Comparison of ENCODE assay signal across 20 cellular contexts in the genomic region with DNA sequence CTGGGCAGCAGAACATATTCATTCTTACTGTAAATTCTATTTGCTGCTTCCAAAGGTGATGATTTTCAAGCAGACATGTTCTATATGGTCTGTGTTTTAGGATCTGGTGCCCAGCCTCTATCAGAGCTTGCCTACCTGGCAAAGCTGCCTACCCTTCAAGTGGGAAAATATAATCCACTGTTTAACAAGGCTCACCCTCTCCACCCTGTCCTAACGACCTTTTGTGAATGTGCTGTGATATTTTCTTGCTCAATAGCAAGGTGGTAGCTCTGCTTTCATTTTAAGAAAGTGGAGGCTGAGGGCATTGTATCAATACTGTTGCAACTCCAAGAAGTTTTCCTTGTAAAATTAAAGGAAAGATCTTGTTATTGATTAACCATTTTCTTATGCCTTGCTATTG.
"Had no signal": no experiment of that assay in that cellular context is flagged by ENCODE, and none has a peak within 500 bp of the region (broad histone marks: within the 10 kb centered on the region; RNA-seq: fewer than 3 reads in every experiment).

No MANE protein-coding gene starts in this region.

- DNase-seq: activated CD4-positive, alpha-beta T cell treated with anti-CD3 and anti-CD28 coated beads, Interleukin-2, amount 10 ng/mL, durations not matched to agents 7 days and 5 days; activated CD8-positive, alpha-beta T cell treated with anti-CD3 and anti-CD28 coated beads, Interleukin-2, amount 10 ng/mL, durations not matched to agents 7 days and 5 days; activated effector memory CD4-positive, alpha-beta T cell treated with anti-CD3 and anti-CD28 coated beads, Interleukin-2, amount 50 U/mL, for 16 hours; activated T-cell treated with anti-CD3 and anti-CD28 coated beads, Interleukin-2, amount 50 U/mL, for 72 hours; erythroblast; foreskin melanocyte; left ventricle myocardium superior; mesenchymal stem cell; naive thymus-derived CD4-positive, alpha-beta T cell; ovary; sigmoid colon; stimulated activated CD4-positive, alpha-beta T cell treated with anti-CD3 and anti-CD28 coated beads, Interleukin-4, amount 100 ng/mL, for 24 hours; stomach; T-helper 1 cell; T-helper 9 cell; trophoblast cell had no signal

- H3K9me3 ChIP-seq: ascending aorta, ovary, sigmoid colon, stomach had no signal

- H3K4me3 Mint-ChIP-seq: activated CD4-positive, alpha-beta T cell treated with anti-CD3 and anti-CD28 coated beads, Interleukin-2, amount 10 ng/mL, durations not matched to agents 7 days and 5 days; activated CD8-positive, alpha-beta T cell treated with anti-CD3 and anti-CD28 coated beads, Interleukin-2, amount 10 ng/mL, durations not matched to agents 7 days and 5 days; activated naive CD4-positive, alpha-beta T cell treated with anti-CD3 and anti-CD28 coated beads, Interleukin-2, amount 50 U/mL, for 24 hours; activated T-cell treated with anti-CD3 and anti-CD28 coated beads, Interleukin-2, amount 50 U/mL, for 72 hours; naive thymus-derived CD4-positive, alpha-beta T cell; stimulated activated effector memory CD8-positive, alpha-beta T cell treated with anti-CD3 and anti-CD28 coated beads, Interleukin-12 subunit alpha, Interleukin-12 subunit beta, amount 100 ng/mL, for 72 hours had no signal

- H3K36me3 ChIP-seq: ovary had no signal

- H3K27me3 ChIP-seq: ascending aorta, ovary, sigmoid colon, stomach had no signal

- H3K27me3 Mint-ChIP-seq: activated naive CD4-positive, alpha-beta T cell treated with anti-CD3 and anti-CD28 coated beads, Interleukin-2, amount 50 U/mL, for 24 hours had no signal

- H3K4me1 Mint-ChIP-seq: activated CD4-positive, alpha-beta T cell treated with anti-CD3 and anti-CD28 coated beads, Interleukin-2, amount 10 ng/mL, durations not matched to agents 7 days and 5 days; activated naive CD4-positive, alpha-beta T cell treated with anti-CD3 and anti-CD28 coated beads, Interleukin-2, amount 50 U/mL, for 24 hours; stimulated activated effector memory CD8-positive, alpha-beta T cell treated with anti-CD3 and anti-CD28 coated beads, Interleukin-12 subunit alpha, Interleukin-12 subunit beta, amount 100 ng/mL, for 72 hours had no signal

- H3K4me3 ChIP-seq: ascending aorta, coronary artery, ovary, sigmoid colon, stomach had no signal

- H3K27ac ChIP-seq: ascending aorta, coronary artery, ovary, sigmoid colon had no signal

- H3K27ac Mint-ChIP-seq: activated CD4-positive, alpha-beta T cell treated with anti-CD3 and anti-CD28 coated beads, Interleukin-2, amount 10 ng/mL, durations not matched to agents 7 days and 5 days; activated CD8-positive, alpha-beta T cell treated with anti-CD3 and anti-CD28 coated beads, Interleukin-2, amount 10 ng/mL, durations not matched to agents 7 days and 5 days; activated naive CD4-positive, alpha-beta T cell treated with anti-CD3 and anti-CD28 coated beads, Interleukin-2, amount 50 U/mL, for 24 hours; activated T-cell treated with anti-CD3 and anti-CD28 coated beads, Interleukin-2, amount 50 U/mL, for 72 hours; stimulated activated effector memory CD8-positive, alpha-beta T cell treated with anti-CD3 and anti-CD28 coated beads, Interleukin-12 subunit alpha, Interleukin-12 subunit beta, amount 100 ng/mL, for 72 hours had no signal

- H3K9me3 Mint-ChIP-seq: activated CD4-positive, alpha-beta T cell treated with anti-CD3 and anti-CD28 coated beads, Interleukin-2, amount 10 ng/mL, durations not matched to agents 7 days and 5 days; activated naive CD4-positive, alpha-beta T cell treated with anti-CD3 and anti-CD28 coated beads, Interleukin-2, amount 50 U/mL, for 24 hours; activated T-cell treated with anti-CD3 and anti-CD28 coated beads, Interleukin-2, amount 50 U/mL, for 72 hours; stimulated activated effector memory CD8-positive, alpha-beta T cell treated with anti-CD3 and anti-CD28 coated beads, Interleukin-12 subunit alpha, Interleukin-12 subunit beta, amount 100 ng/mL, for 72 hours had no signal
